8 cellular contexts compared by ENCODE assay signal in genomic region chr1:159881930-159882839, GRCh38. TPM values are rescaled to one million over a fixed set of nuclear protein-coding genes. Genes with fewer than 3 reads are reported as not detected.
A peak's percentile ranks its signal among the peaks of the same experiment; 100 is the strongest.
DNase-seq lines count a peak whose midpoint lies in the region; ATAC-seq and TF ChIP-seq lines count a peak whose summit lies in the region.

No MANE protein-coding gene starts in this region.

- no peaks in the 10 kb centered on the region for H3K79me2 ChIP-seq in hepatocyte

- POLR2A ChIA-PET in Caco-2 (lab: Charles Lee) = no interaction called here

- no peaks in the 10 kb centered on the region for H3K9me3 Mint-ChIP-seq in activated naive CD4-positive, alpha-beta T cell treated with anti-CD3 and anti-CD28 coated beads, Interleukin-2, amount 10 ng/mL, durations not matched to agents 7 days and 5 days
- H3K9me3 Mint-ChIP-seq in Caco-2 (ENCODE audit: unreplicated experiment) = no peaks in the 10 kb centered on the region

- no peaks in the 10 kb centered on the region for H3K9me2 ChIP-seq in hepatocyte (replicated peaks; ENCODE audit: insufficient read depth)

- H3K27me3 ChIP-seq in hepatocyte (no peaks in the 10 kb centered on the region), transverse colon (no peaks in the 10 kb centered on the region), Caco-2 (replicated peaks; ENCODE audit: control insufficient read depth, insufficient read depth, low read length) (no peaks in the 10 kb centered on the region)

- ATAC-seq in GM21529 (IDR thresholded peaks at IDR 0.05; ENCODE audit: unreplicated experiment) = no peak

- H3K36me3 ChIP-seq in hepatocyte (replicated peaks; ENCODE audit: insufficient read depth, low read depth) = no peaks in the 10 kb centered on the region
- no peaks in the 10 kb centered on the region for H3K36me3 ChIP-seq in transverse colon
- H3K36me3 ChIP-seq in Caco-2 (ENCODE audit: control insufficient read depth, insufficient read depth, low read length) = no peaks in the 10 kb centered on the region

- H3K4me3 ChIP-seq in hepatocyte (no peak overlapping the region), transverse colon (no peak overlapping the region), Caco-2 (ENCODE audit: low read depth, low read length) (no peak overlapping the region)

- H2AFZ ChIP-seq in hepatocyte = no peak overlapping the region

- H3K36me3 Mint-ChIP-seq in activated naive CD4-positive, alpha-beta T cell treated with anti-CD3 and anti-CD28 coated beads, Interleukin-2, amount 10 ng/mL, durations not matched to agents 7 days and 5 days = no peaks in the 10 kb centered on the region
- H3K36me3 Mint-ChIP-seq in Caco-2 (ENCODE audit: insufficient read depth, unreplicated experiment) = no peaks in the 10 kb centered on the region

- intact Hi-C loops in transverse colon (cut with DNase I; ENCODE audit: low total_unique reads) (no loop called here), Caco-2 (cut with micrococcal nuclease; ENCODE audit: unreplicated experiment) (no loop called here)

- TF ChIP-seq CTCF in hepatocyte (IDR thresholded peaks at IDR 0.05; ENCODE audit: poor library complexity) (no peak), transverse colon (IDR thresholded peaks at IDR 0.05) (no peak), Caco-2 (IDR thresholded peaks at IDR 0.05; ENCODE audit: insufficient read depth in 1 of 2, low read depth in 1 of 2, low read length in 1 of 2, severe bottlenecking in 1 of 2, unreplicated experiment in 1 of 2) (no peak)

- no peak overlapping the region for H3K27ac Mint-ChIP-seq in activated naive CD4-positive, alpha-beta T cell treated with anti-CD3 and anti-CD28 coated beads, Interleukin-2, amount 10 ng/mL, durations not matched to agents 7 days and 5 days
- H3K27ac Mint-ChIP-seq in Caco-2 (ENCODE audit: unreplicated experiment) = no peak overlapping the region

- BruUV-seq in Caco-2 (replicated peaks; lab: Mats Ljungman, UMichigan) = no TSS peak

- H3K9me3 ChIP-seq in hepatocyte (ENCODE audit: low read depth) = no peaks in the 10 kb centered on the region
- no peaks in the 10 kb centered on the region for H3K9me3 ChIP-seq in transverse colon
- H3K9me3 ChIP-seq in Caco-2 = no peaks in the 10 kb centered on the region

- no peak for TF ChIP-seq EP300 in transverse colon (IDR thresholded peaks at IDR 0.05; ENCODE audit: low read depth)

- CTCF ChIA-PET in activated naive CD4-positive, alpha-beta T cell treated with anti-CD3 and anti-CD28 coated beads, Interleukin-2, amount 10 ng/mL, durations not matched to agents 7 days and 5 days (lab: Charles Lee) = interaction anchor here (1.1 to 1.5 kb wide), 2 partner anchors 10 to 83 kb away, joined by 4 to 5 read pairs; no protein-coding TSS in a partner anchor
- CTCF ChIA-PET in Caco-2 (lab: Charles Lee) = no interaction called here

- peak overlapping the region; percentile 37 for H3K27ac ChIP-seq in hepatocyte
- peak overlapping the region in 2 of 4 donors; percentile 52 to 64 for H3K27ac ChIP-seq in transverse colon

- H3K4me1 Mint-ChIP-seq in activated naive CD4-positive, alpha-beta T cell treated with anti-CD3 and anti-CD28 coated beads, Interleukin-2, amount 10 ng/mL, durations not matched to agents 7 days and 5 days = no peaks in the 10 kb centered on the region
- H3K4me1 Mint-ChIP-seq in Caco-2 (ENCODE audit: low read depth, unreplicated experiment) = no peaks in the 10 kb centered on the region

- WGBS in hepatocyte (ENCODE audit: low lambda C conversion rate, missing lambda C conversion rate) = 63% methylated on average over 5 of the region's 5 CpGs
- WGBS in transverse colon (ENCODE audit: low coverage in 1 of 2), 2 donors = 45 to 51% methylated on average over 5 of the region's 5 CpGs

- no peaks in the 10 kb centered on the region for H4K20me1 ChIP-seq in hepatocyte (ENCODE audit: insufficient read depth, poor library complexity, severe bottlenecking)

- in situ Hi-C loops in transverse colon (cut with MboI; ENCODE audit: low pct_ligation_motif_present in 1 of 4, low pct_unique_long_range_greater_than_20kb in 1 of 4, low sequenced_read_pairs in 3 of 4) = no loop called here

- no peak overlapping the region for H3K4me3 Mint-ChIP-seq in activated naive CD4-positive, alpha-beta T cell treated with anti-CD3 and anti-CD28 coated beads, Interleukin-2, amount 10 ng/mL, durations not matched to agents 7 days and 5 days
- H3K4me3 Mint-ChIP-seq in Caco-2 (ENCODE audit: unreplicated experiment) = no peak overlapping the region

- H3K4me2 ChIP-seq in hepatocyte = no peak overlapping the region

- no peak for TF ChIP-seq POLR2A in transverse colon (IDR thresholded peaks at IDR 0.05)

- peaks cover 2% of the 10 kb centered on the region for H3K4me1 ChIP-seq in hepatocyte (ENCODE audit: insufficient read depth)
- H3K4me1 ChIP-seq in transverse colon = peaks cover 0 to 28% (median 15%) of the 10 kb centered on the region in 4 donors
- no peaks in the 10 kb centered on the region for H3K4me1 ChIP-seq in Caco-2

- H3K27me3 Mint-ChIP-seq in activated naive CD4-positive, alpha-beta T cell treated with anti-CD3 and anti-CD28 coated beads, Interleukin-2, amount 10 ng/mL, durations not matched to agents 7 days and 5 days = peaks cover 4% of the 10 kb centered on the region
- no peaks in the 10 kb centered on the region for H3K27me3 Mint-ChIP-seq in Caco-2 (ENCODE audit: insufficient read depth, unreplicated experiment)

- peak; percentile 24 for DNase-seq in activated naive CD4-positive, alpha-beta T cell treated with Interleukin-2 at 50 U/mL for 16 hours
- DNase-seq in activated naive CD4-positive, alpha-beta T cell treated with anti-CD3 and anti-CD28 coated beads, Interleukin-2, amount 10 ng/mL, durations not matched to agents 7 days and 5 days = no peak
- DNase-seq in NCI-H2171 (lab: John Stamatoyannopoulos, UW) = peak; percentile 77
- DNase-seq in activated effector memory CD4-positive, alpha-beta T cell treated with anti-CD3 and anti-CD28 coated beads, Interleukin-2, amount 50 U/mL, for 16 hours = peak; percentile 80
- DNase-seq in hepatocyte (ENCODE audit: low spot score) = peak; percentile 91
- DNase-seq in transverse colon = peak; percentile 97
- no peak for DNase-seq in Caco-2

RNA-seq across cellular contexts. Expression of gene CFAP45, which starts 17.8 kb away (rescaled TPM):
- total RNA-seq in hepatocyte (0.43 TPM in 1 of 2 replicates, not detected in the other), transverse colon (under 1 TPM in 1 of 4 donors, not detected in 3; 0.32 TPM), Caco-2 (2022) (1.1 and 1.5 TPM in 2 replicates)
- polyA plus RNA-seq in hepatocyte = not detected in 2 replicates

RNA-seq across cellular contexts. Expression of gene VSIG8, which starts 19.7 kb away (rescaled TPM):
- total RNA-seq in hepatocyte (0.33 TPM in 1 of 2 replicates, not detected in the other), transverse colon (not detected), Caco-2 (2022) (not detected in 2 replicates)
- 0.13 and 0.38 TPM in 2 replicates for polyA plus RNA-seq in hepatocyte

RNA-seq across cellular contexts. Expression of gene TAGLN2, which starts 43.1 kb away (rescaled TPM):
- total RNA-seq in hepatocyte = 122 and 124 TPM in 2 replicates
- 284 and 292 TPM in 2 replicates for polyA plus RNA-seq in hepatocyte
- 100 to 1,000 TPM in 3 of 4 donors, 10 to 100 TPM in 1; 65.1 to 235 (median 168) TPM for total RNA-seq in transverse colon
- 518 and 531 TPM in 2 replicates for total RNA-seq in Caco-2 (2022)

RNA-seq across cellular contexts. Expression of gene SLAMF8, which starts 55.5 kb away (rescaled TPM):
- total RNA-seq in hepatocyte (0.52 and 0.57 TPM in 2 replicates), transverse colon (1 to 10 TPM in 3 of 4 donors, under 1 TPM in 1; 0.37 to 7.1 (median 2.3) TPM), Caco-2 (2022) (not detected in 2 replicates)
- 0.47 and 0.74 TPM in 2 replicates for polyA plus RNA-seq in hepatocyte

Comparison
In these comparisons a context has a peak if more than half of its experiments do, and no peak if none do; other contexts are left out.
1. DNase-seq: peak in activated naive CD4-positive, alpha-beta T cell treated with Interleukin-2 at 50 U/mL for 16 hours (single experiment), NCI-H2171 (single experiment), activated effector memory CD4-positive, alpha-beta T cell treated with anti-CD3 and anti-CD28 coated beads, Interleukin-2, amount 50 U/mL, for 16 hours (single experiment), hepatocyte (single experiment) and transverse colon (single experiment); none in activated naive CD4-positive, alpha-beta T cell treated with anti-CD3 and anti-CD28 coated beads, Interleukin-2, amount 10 ng/mL, durations not matched to agents 7 days and 5 days (single experiment) and Caco-2 (0 of 2).